8 cellular contexts compared by ENCODE assay signal in the genomic region with DNA sequence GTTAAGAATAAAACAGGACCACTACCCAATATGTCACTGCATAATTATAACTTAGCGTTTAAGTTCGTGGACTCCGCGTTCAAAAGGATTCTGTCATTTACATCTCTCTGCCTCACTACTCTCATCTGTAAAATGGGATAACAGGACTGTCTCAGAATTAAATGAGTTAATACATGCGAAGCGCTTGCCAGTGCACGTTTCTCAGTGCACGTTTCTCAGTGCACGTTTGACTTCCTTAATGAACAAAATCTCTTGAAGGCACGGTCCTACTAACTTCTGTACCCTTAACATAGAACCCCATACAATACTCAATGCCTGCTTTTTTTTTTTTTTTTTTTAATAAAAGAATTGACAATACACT. TPM values are rescaled to one million over a fixed set of nuclear protein-coding genes. Genes with fewer than 3 reads are reported as not detected.
DNase-seq lines count a peak whose midpoint lies in the region; ATAC-seq and TF ChIP-seq lines count a peak whose summit lies in the region.

No MANE protein-coding gene starts in this region.

- peak overlapping the region; percentile 98 for H3K4me3 ChIP-seq in AG04450 (ENCODE audit: low read depth, low read length)
- peak overlapping the region; percentile 88 for H3K4me3 ChIP-seq in iPS-18c (ENCODE audit: insufficient read depth, low read depth, low read length)

- TF ChIP-seq CTCF in AG04450 (IDR thresholded peaks at IDR 0.05; ENCODE audit: low read depth, low read length) = no peak

- peak overlapping the region; percentile 82 to 97 for H3K4me3 Mint-ChIP-seq in activated T-cell treated with anti-CD3 and anti-CD28 coated beads, Interleukin-2, amount 50 U/mL, for 72 hours
- H3K4me3 Mint-ChIP-seq in stimulated activated naive CD8-positive, alpha-beta T cell treated with anti-CD3 and anti-CD28 coated beads, Interleukin-15, Interleukin-2, amounts not matched to agents 100 ng/mL and 50 ng/mL, for 24 hours = peak overlapping the region; percentile 88

- H3K27ac Mint-ChIP-seq in activated T-cell treated with anti-CD3 and anti-CD28 coated beads, Interleukin-2, amount 50 U/mL, for 72 hours = peak overlapping the region; percentile 87
- peak overlapping the region; percentile 83 for H3K27ac Mint-ChIP-seq in stimulated activated naive CD8-positive, alpha-beta T cell treated with anti-CD3 and anti-CD28 coated beads, Interleukin-15, Interleukin-2, amounts not matched to agents 100 ng/mL and 50 ng/mL, for 24 hours

- POLR2A ChIA-PET in AG04450 (lab: Yijun Ruan, JAX) = interaction anchor here (1.0 kb wide), 3 partner anchors 44 to 146 kb away, joined by 3 to 5 read pairs (median 5); partner anchors contain the start of gene NDUFB4

- H3K36me3 Mint-ChIP-seq in activated T-cell treated with anti-CD3 and anti-CD28 coated beads, Interleukin-2, amount 50 U/mL, for 72 hours (ENCODE audit: insufficient read depth in 2 of 2) = peaks cover 5% of the 10 kb centered on the region in 2 donors
- H3K36me3 Mint-ChIP-seq in stimulated activated naive CD8-positive, alpha-beta T cell treated with anti-CD3 and anti-CD28 coated beads, Interleukin-15, Interleukin-2, amounts not matched to agents 100 ng/mL and 50 ng/mL, for 24 hours (ENCODE audit: low read depth) = peaks cover 15% of the 10 kb centered on the region

- DNase-seq in AG04450 (ENCODE audit: low read depth, low spot score) (no peak), cerebellar nuclear complex (lab: John Stamatoyannopoulos, UW) (no peak)
- no peak for DNase-seq in activated T-cell treated with anti-CD3 and anti-CD28 coated beads, Interleukin-2, amount 50 U/mL, for 72 hours
- no peak for DNase-seq in stimulated activated CD4-positive, alpha-beta T cell treated with anti-CD3 and anti-CD28 coated beads, Interleukin-15, amount 100 ng/mL, for 24 hours

- H3K27me3 ChIP-seq in AG04450 (ENCODE audit: control insufficient read depth, insufficient read depth, low read length) = no peaks in the 10 kb centered on the region

- peaks cover 3 to 4% of the 10 kb centered on the region in 2 donors for H3K9me3 Mint-ChIP-seq in activated T-cell treated with anti-CD3 and anti-CD28 coated beads, Interleukin-2, amount 50 U/mL, for 72 hours
- H3K9me3 Mint-ChIP-seq in stimulated activated naive CD8-positive, alpha-beta T cell treated with anti-CD3 and anti-CD28 coated beads, Interleukin-15, Interleukin-2, amounts not matched to agents 100 ng/mL and 50 ng/mL, for 24 hours = peaks cover 5% of the 10 kb centered on the region

- ATAC-seq in GM18861 (IDR thresholded peaks at IDR 0.05; ENCODE audit: unreplicated experiment) (peak; percentile 17), HG03439 (IDR thresholded peaks at IDR 0.05; ENCODE audit: unreplicated experiment) (peak; percentile 20)
- ATAC-seq in activated T-cell treated with anti-CD3 and anti-CD28 coated beads, Interleukin-2, amount 50 U/mL, for 72 hours (replicated peaks in 1 of 2) = peak; percentile 6 to 14

- CTCF ChIA-PET in AG04450 (lab: Charles Lee) = interaction anchor here (1.0 to 2.9 kb wide), 5 partner anchors 52 to 183 kb away, joined by 3 to 12 read pairs (median 8); no protein-coding TSS in a partner anchor

- H3K27ac ChIP-seq in AG04450 (ENCODE audit: low read depth, low read length) = peak overlapping the region; percentile 97

- peaks cover 9% of the 10 kb centered on the region for H3K9me3 ChIP-seq in AG04450 (ENCODE audit: control insufficient read depth, insufficient read depth, low read length)
- peaks cover 6% of the 10 kb centered on the region for H3K9me3 ChIP-seq in iPS-18c (ENCODE audit: control insufficient read depth, insufficient read depth, low read length)

- no peaks in the 10 kb centered on the region for H3K27me3 Mint-ChIP-seq in activated T-cell treated with anti-CD3 and anti-CD28 coated beads, Interleukin-2, amount 50 U/mL, for 72 hours (ENCODE audit: low read depth)
- H3K27me3 Mint-ChIP-seq in stimulated activated naive CD8-positive, alpha-beta T cell treated with anti-CD3 and anti-CD28 coated beads, Interleukin-15, Interleukin-2, amounts not matched to agents 100 ng/mL and 50 ng/mL, for 24 hours = no peaks in the 10 kb centered on the region

- peaks cover 27% of the 10 kb centered on the region for H3K4me1 Mint-ChIP-seq in activated T-cell treated with anti-CD3 and anti-CD28 coated beads, Interleukin-2, amount 50 U/mL, for 72 hours (ENCODE audit: low read depth)
- H3K4me1 Mint-ChIP-seq in stimulated activated naive CD8-positive, alpha-beta T cell treated with anti-CD3 and anti-CD28 coated beads, Interleukin-15, Interleukin-2, amounts not matched to agents 100 ng/mL and 50 ng/mL, for 24 hours (ENCODE audit: low read depth) = peaks cover 35% of the 10 kb centered on the region

RNA-seq across cellular contexts. Expression of gene RABL3, which starts 0.5 kb away (rescaled TPM):
- polyA plus RNA-seq in AG04450 (2011; rRNA removed) = 7.9 and 9.3 TPM in 2 replicates
- 3.8 and 6.1 TPM in 2 replicates for polyA minus RNA-seq in AG04450 (2011; rRNA and poly(A)+ RNA removed)
- 10 to 100 TPM; 25.9 to 26.9 TPM for total RNA-seq in activated T-cell treated with anti-CD3 and anti-CD28 coated beads, Interleukin-2, amount 50 U/mL, for 72 hours

RNA-seq across cellular contexts. Expression of gene GTF2E1, which starts 0.7 kb away (rescaled TPM):
- 12.8 and 15.5 TPM in 2 replicates for polyA plus RNA-seq in AG04450 (2011; rRNA removed)
- 25.1 and 26.8 TPM in 2 replicates for polyA minus RNA-seq in AG04450 (2011; rRNA and poly(A)+ RNA removed)
- 10 to 100 TPM; 15.9 to 24.1 TPM for total RNA-seq in activated T-cell treated with anti-CD3 and anti-CD28 coated beads, Interleukin-2, amount 50 U/mL, for 72 hours

RNA-seq across cellular contexts. Expression of gene HGD, which starts 59.8 kb away (rescaled TPM):
- polyA plus RNA-seq in AG04450 (2011; rRNA removed) = 0.14 and 0.15 TPM in 2 replicates
- polyA minus RNA-seq in AG04450 (2011; rRNA and poly(A)+ RNA removed) = 0.97 TPM in 1 of 2 replicates, not detected in the other
- total RNA-seq in activated T-cell treated with anti-CD3 and anti-CD28 coated beads, Interleukin-2, amount 50 U/mL, for 72 hours = 1 to 10 TPM in 1 of 2 donors, under 1 TPM in 1; 0.74 to 1.8 TPM
